Comparison of ENCODE assay signal across 9 cellular contexts in genomic region chr5:95718203-95718602, GRCh38.
DNase-seq lines count a peak whose midpoint lies in the region; ATAC-seq and TF ChIP-seq lines count a peak whose summit lies in the region.
"Had no signal": no experiment of that assay in that cellular context is flagged by ENCODE, and none has a peak within 500 bp of the region (broad histone marks: within the 10 kb centered on the region; RNA-seq: fewer than 3 reads in every experiment).

No MANE protein-coding gene starts in this region.

- H3K4me3 ChIP-seq in Loucy (ENCODE audit: low read length, poor library complexity, severe bottlenecking) (peak overlapping the region; percentile 37), HAP-1 (no peak overlapping the region), foreskin fibroblast (ENCODE audit: low read depth in 1 of 2, low read length in 2 of 2) (no peak overlapping the region)

- peak; percentile 24 to 60 for DNase-seq in erythroblast (lab: John Stamatoyannopoulos, UW)
- DNase-seq in hepatic stellate cell (ENCODE audit: low spot score): no peak
- DNase-seq in activated effector memory CD4-positive, alpha-beta T cell treated with anti-CD3 and anti-CD28 coated beads, Interleukin-2, amount 50 U/mL, for 16 hours: no peak
- DNase-seq in HAP-1 (ENCODE audit: low spot score in 2 of 2): no peak
- DNase-seq in foreskin fibroblast: no peak
- DNase-seq: left cardiac atrium had no signal

- H3F3A ChIP-seq in Loucy (ENCODE audit: low read depth): 0 out of 2 replicates have a peak, but pooled peaks cover 4% of the 10 kb centered on the region

- no peaks in the 10 kb centered on the region for H3K27me3 ChIP-seq in Loucy (ENCODE audit: insufficient read depth, low read length, poor library complexity, severe bottlenecking)
- no peaks in the 10 kb centered on the region for H3K27me3 ChIP-seq in HAP-1 (ENCODE audit: low read depth)

- peak overlapping the region; percentile 35 for H3K9ac ChIP-seq in Loucy (ENCODE audit: low read depth, low read length, poor library complexity, severe bottlenecking)

- H3K9me3 ChIP-seq in Loucy (ENCODE audit: insufficient read depth, low read depth, low read length) (no peaks in the 10 kb centered on the region), HAP-1 (no peaks in the 10 kb centered on the region)

- ATAC-seq in GM18508 (IDR thresholded peaks at IDR 0.05; ENCODE audit: insufficient read depth, unreplicated experiment): peak; percentile 86
- ATAC-seq in GM21717 (IDR thresholded peaks at IDR 0.05; ENCODE audit: unreplicated experiment): peak; percentile 86
- ATAC-seq: left cardiac atrium had no signal

- no peaks in the 10 kb centered on the region for H3K9me2 ChIP-seq in Loucy (replicated peaks; ENCODE audit: low read depth, low read length)

- no peak for TF ChIP-seq CTCF in Loucy (conservative IDR thresholded peaks at IDR 0.05; ENCODE audit: low read length)
- no peak for TF ChIP-seq CTCF in foreskin fibroblast (IDR thresholded peaks at IDR 0.05; ENCODE audit: low read depth, low read length)

- in situ Hi-C loops in HAP-1 (cut with MboI; ENCODE audit: low sequenced_read_pairs): no loop called here

- peak overlapping the region; percentile 72 for H3K4me2 ChIP-seq in Loucy (ENCODE audit: low read depth, low read length, poor library complexity, severe bottlenecking)

- no peaks in the 10 kb centered on the region for H3K79me2 ChIP-seq in Loucy (ENCODE audit: insufficient read depth, low read length)

- no peak overlapping the region for H2AFZ ChIP-seq in Loucy (ENCODE audit: low read length)

- peaks cover 41% of the 10 kb centered on the region for H3K4me1 ChIP-seq in Loucy (ENCODE audit: insufficient read depth, low read length, poor library complexity, severe bottlenecking)
- peaks cover 9% of the 10 kb centered on the region for H3K4me1 ChIP-seq in HAP-1

- TF ChIP-seq POLR2A in erythroblast (IDR thresholded peaks at IDR 0.05; ENCODE audit: low read length): no peak

- H4K20me1 ChIP-seq in Loucy (ENCODE audit: insufficient read depth, low read length, poor library complexity, severe bottlenecking): no peaks in the 10 kb centered on the region

- H3K36me3 ChIP-seq in Loucy (ENCODE audit: insufficient read depth, low read length) (no peaks in the 10 kb centered on the region), HAP-1 (replicated peaks) (no peaks in the 10 kb centered on the region)

Comparison
In these comparisons a context has a peak if more than half of its experiments do, and no peak if none do; other contexts are left out.
1. DNase-seq: peak in erythroblast (2 of 2); none in hepatic stellate cell (single experiment), activated effector memory CD4-positive, alpha-beta T cell treated with anti-CD3 and anti-CD28 coated beads, Interleukin-2, amount 50 U/mL, for 16 hours (single experiment), HAP-1 (0 of 2) and foreskin fibroblast (0 of 2).